8 cellular contexts compared by ENCODE assay signal in genomic region chr7:26853788-26854393, GRCh38. TPM values are rescaled to one million over a fixed set of nuclear protein-coding genes. Genes with fewer than 3 reads are reported as not detected.
DNase-seq lines count a peak whose midpoint lies in the region; ATAC-seq lines count a peak whose summit lies in the region.

No MANE protein-coding gene starts in this region.

- peak; percentile 56 for DNase-seq in Caki2 (ENCODE audit: low read depth)
- peak; percentile 83 for DNase-seq in Karpas-422
- DNase-seq in SW480 (ENCODE audit: low spot score): peak; percentile 71
- peak; percentile 26 for DNase-seq in globus pallidus (ENCODE audit: low spot score)
- DNase-seq in superior temporal gyrus (ENCODE audit: extremely low spot score): peak; percentile 77
- DNase-seq in T-helper 9 cell: no peak

- no peaks in the 10 kb centered on the region for H3K79me2 ChIP-seq in Karpas-422 (ENCODE audit: low read length)

- no peak overlapping the region for H3K27ac ChIP-seq in Karpas-422 (ENCODE audit: low read length)

- H3K36me3 ChIP-seq in Karpas-422 (ENCODE audit: insufficient read depth, low read length): no peaks in the 10 kb centered on the region

- H3K9ac ChIP-seq in Karpas-422 (ENCODE audit: low read length): no peak overlapping the region

- peaks cover 32% of the 10 kb centered on the region for H3K4me1 ChIP-seq in Karpas-422 (ENCODE audit: low read length)

- ATAC-seq in HG02852 (IDR thresholded peaks at IDR 0.05; ENCODE audit: unreplicated experiment) (no peak), HG03520 (IDR thresholded peaks at IDR 0.05; ENCODE audit: unreplicated experiment) (no peak)

- H4K20me1 ChIP-seq in Karpas-422 (ENCODE audit: insufficient read depth, low read depth, low read length): no peaks in the 10 kb centered on the region

- no peaks in the 10 kb centered on the region for H3K9me2 ChIP-seq in Karpas-422 (replicated peaks; ENCODE audit: insufficient read depth, low read length)

- H3K4me3 ChIP-seq in Karpas-422 (ENCODE audit: low read length): no peak overlapping the region

- no peak overlapping the region for H3K4me2 ChIP-seq in Karpas-422 (ENCODE audit: low read depth, low read length, poor library complexity, severe bottlenecking)

- no peaks in the 10 kb centered on the region for H3K27me3 ChIP-seq in Karpas-422 (ENCODE audit: low read length)

- no peaks in the 10 kb centered on the region for H3K9me3 ChIP-seq in Karpas-422 (ENCODE audit: low read length)

- H2AFZ ChIP-seq in Karpas-422 (ENCODE audit: low read length): 0 out of 2 replicates have a peak overlapping the region, but pooled peaks have one; percentile 56

- in situ Hi-C loops in Caki2 (cut with HindIII; ENCODE audit: low pct_unique_long_range_greater_than_20kb, low sequenced_read_pairs): no loop called here

RNA-seq across cellular contexts. Expression of gene SKAP2, which starts 10.5 kb away (rescaled TPM):
- 43.8 and 49.3 TPM in 2 replicates for total RNA-seq in Caki2 (2014; rRNA removed; shearing (Covaris generic); ENCODE audit: low replicate concordance)
- total RNA-seq in Karpas-422 (2014; rRNA removed; shearing (Covaris generic); ENCODE audit: low replicate concordance): 11.5 and 24.4 TPM in 2 replicates
